Comparison of ENCODE assay signal across 8 cellular contexts in genomic region chr17:3892095-3892998, GRCh38. TPM values are rescaled to one million over a fixed set of nuclear protein-coding genes. Genes with fewer than 3 reads are reported as not detected.
DNase-seq lines count a peak whose midpoint lies in the region; ATAC-seq and TF ChIP-seq lines count a peak whose summit lies in the region.

No MANE protein-coding gene starts in this region.

- H3K4me1 Mint-ChIP-seq in T-cell = peaks cover 39 to 43% (median 39%) of the 10 kb centered on the region in 3 donors
- peaks cover 7% of the 10 kb centered on the region for H3K4me1 Mint-ChIP-seq in progenitor cell of endocrine pancreas (ENCODE audit: low read depth)

- no peaks in the 10 kb centered on the region for H3K9me3 Mint-ChIP-seq in T-cell
- H3K9me3 Mint-ChIP-seq in progenitor cell of endocrine pancreas (ENCODE audit: low read depth) = no peaks in the 10 kb centered on the region

- H3K4me3 Mint-ChIP-seq in T-cell (peak overlapping the region; percentile 71 to 84 (median 81)), progenitor cell of endocrine pancreas (ENCODE audit: low read depth) (peak overlapping the region; percentile 61)

- whole genome bisulfite sequencing in urinary bladder = under 1% methylated on average over 96 of the region's 96 CpGs

- H3K27ac Mint-ChIP-seq in T-cell (peak overlapping the region in 1 of 2 donors; percentile 80), progenitor cell of endocrine pancreas (peak overlapping the region; percentile 29)

- H3K27me3 ChIP-seq in HL-60 (ENCODE audit: insufficient read depth, poor library complexity, severe bottlenecking) = no peaks in the 10 kb centered on the region
- no peaks in the 10 kb centered on the region for H3K27me3 ChIP-seq in adipocyte (replicated peaks; ENCODE audit: control insufficient read depth, insufficient read depth, low read length)

- TF ChIP-seq CTCF in HL-60 (IDR thresholded peaks at IDR 0.05; ENCODE audit: insufficient read depth, low read length) (no peak), progenitor cell of endocrine pancreas (IDR thresholded peaks at IDR 0.05; ENCODE audit: unreplicated experiment) (peak; percentile 19)

- intact Hi-C loops in left cardiac atrium (cut with DNase I) = no loop called here

- CTCF ChIA-PET in T-cell (lab: Charles Lee) = interaction anchor here in 1 of 2 donors (0.6 kb wide), 1 partner anchor 74 kb away, joined by 3 read pairs; no protein-coding TSS in a partner anchor

- no peaks in the 10 kb centered on the region for H3K36me3 ChIP-seq in adipocyte (ENCODE audit: control insufficient read depth, insufficient read depth, low read length, severe bottlenecking)
- no peaks in the 10 kb centered on the region for H3K36me3 ChIP-seq in urinary bladder (ENCODE audit: insufficient read depth)

- peak overlapping the region; percentile 60 for H3K4me3 ChIP-seq in HL-60 (replicated peaks; ENCODE audit: insufficient read depth, low read length)
- H3K4me3 ChIP-seq in adipocyte (ENCODE audit: low read length) = peak overlapping the region; percentile 77
- peak overlapping the region; percentile 60 for H3K4me3 ChIP-seq in urinary bladder (ENCODE audit: low read depth, low read length)

- H3K27ac ChIP-seq in HL-60 (replicated peaks) (peak overlapping the region; percentile 40; the same call in 1 of the 2 replicates), urinary bladder (ENCODE audit: low read depth) (peak overlapping the region; percentile 50)

- H3K9ac ChIP-seq in adipocyte (ENCODE audit: low read length) = peak overlapping the region; percentile 71

- H3K27me3 Mint-ChIP-seq in T-cell (no peaks in the 10 kb centered on the region), progenitor cell of endocrine pancreas (peaks cover 33% of the 10 kb centered on the region)

- DNase-seq in AG08396 (ENCODE audit: low spot score) (peak; percentile 83), HL-60 (ENCODE audit: low read depth in 1 of 2, low spot score in 1 of 2) (peak; percentile 28 to 55), T-cell (peak; percentile 53 to 92 (median 84)), adipocyte (ENCODE audit: low read depth) (peak; percentile 75), left cardiac atrium (peak; percentile 85), progenitor cell of endocrine pancreas (ENCODE audit: low spot score, unreplicated experiment) (peak; percentile 30)

- ATAC-seq in GM19043 (IDR thresholded peaks at IDR 0.05; ENCODE audit: low read depth, unreplicated experiment) (peak; percentile 6), T-cell (replicated peaks in 1 of 4) (peak; percentile 54 to 75 (median 60)), left cardiac atrium (peak; percentile 32 to 43)

- H3K36me3 Mint-ChIP-seq in T-cell (no peaks in the 10 kb centered on the region), progenitor cell of endocrine pancreas (ENCODE audit: insufficient read depth) (no peaks in the 10 kb centered on the region)

- no peaks in the 10 kb centered on the region for H3K9me3 ChIP-seq in adipocyte (ENCODE audit: control insufficient read depth, low read length)

- H3K4me1 ChIP-seq in adipocyte (ENCODE audit: control insufficient read depth, insufficient read depth, low read length) (peaks cover 66% of the 10 kb centered on the region), urinary bladder (ENCODE audit: insufficient read depth) (no peaks in the 10 kb centered on the region)

- POLR2A ChIA-PET in T-cell (lab: Charles Lee) = interaction anchor here (0.6 kb wide), 2 partner anchors 10 to 29 kb away, joined by 3 to 7 read pairs; no protein-coding TSS in a partner anchor

RNA-seq across cellular contexts. Expression of gene CAMKK1, which starts 0.5 kb away (rescaled TPM):
- total RNA-seq in T-cell (10 to 100 TPM in 1 of 5 donors, 1 to 10 TPM in 4; 5.3 to 11.0 (median 6.0) TPM), left cardiac atrium (1 to 10 TPM; 4.1 to 5.1 TPM), progenitor cell of endocrine pancreas (3.3 and 3.6 TPM in 2 replicates), urinary bladder (5.8 TPM)
- 13.6 TPM for polyA plus RNA-seq in urinary bladder

RNA-seq across cellular contexts. Expression of gene P2RX1, which starts 23.9 kb away (rescaled TPM):
- total RNA-seq in T-cell (1 to 10 TPM in 3 of 5 donors, under 1 TPM in 2; 0.95 to 3.3 (median 1.2) TPM), left cardiac atrium (1 to 10 TPM in 1 of 2 donors, under 1 TPM in 1; 0.62 to 3.5 TPM), progenitor cell of endocrine pancreas (0.19 and 0.60 TPM in 2 replicates), urinary bladder (19.6 TPM)
- 126 TPM for polyA plus RNA-seq in urinary bladder

RNA-seq across cellular contexts. Expression of gene NCBP3, which starts 46.3 kb away (rescaled TPM):
- total RNA-seq in T-cell (10 to 100 TPM; 35.6 to 55.5 (median 46.7) TPM), left cardiac atrium (10 to 100 TPM; 16.3 to 24.4 TPM), progenitor cell of endocrine pancreas (90.4 and 90.9 TPM in 2 replicates), urinary bladder (42.0 TPM)
- 21.2 TPM for polyA plus RNA-seq in urinary bladder

Comparison
In these comparisons a context has a peak if more than half of its experiments do, and no peak if none do; other contexts are left out.
1. Peak in every context shown above with its lines: DNase-seq, ATAC-seq, H3K4me3 ChIP-seq and H3K27ac ChIP-seq.
2. DNase-seq: peak in every context shown above with its lines; median percentile 85 in left cardiac atrium; 84 in T-cell; 83 in AG08396; 75 in adipocyte; 42 in HL-60; 30 in progenitor cell of endocrine pancreas.
3. ATAC-seq: peak in every context shown above with its lines; median percentile 60 in T-cell; 38 in left cardiac atrium; 6 in GM19043.